8 cellular contexts compared by ENCODE assay signal in genomic region chr13:76884571-76885202, GRCh38. TPM values are rescaled to one million over a fixed set of nuclear protein-coding genes. Genes with fewer than 3 reads are reported as not detected.
DNase-seq lines count a peak whose midpoint lies in the region; ATAC-seq and TF ChIP-seq lines count a peak whose summit lies in the region.

No MANE protein-coding gene starts in this region.

- H3K27ac ChIP-seq in BLaER1 treated with 17β-estradiol and CSF1 and Interleukin-3, amounts not matched to agents 10 nM and 100 nM, result peak overlapping the region; percentile 89 to 98 (median 96)
- H3K27ac ChIP-seq in MM.1S (ENCODE audit: low read length) (peak overlapping the region; percentile 53; the same call in 1 of the 2 replicates), PC-9 (no peak overlapping the region), mesendoderm (ENCODE audit: low read depth, low read length) (no peak overlapping the region)

- no peak overlapping the region for H3K4ac ChIP-seq in mesendoderm (ENCODE audit: low read depth, low read length)

- H4K8ac ChIP-seq in mesendoderm (ENCODE audit: low read depth, low read length), result no peak overlapping the region

- H2BK15ac ChIP-seq in mesendoderm (replicated peaks; ENCODE audit: low read depth), result no peak overlapping the region

- H3K4me2 ChIP-seq in BLaER1 treated with 17β-estradiol and CSF1 and Interleukin-3, amounts not matched to agents 10 nM and 100 nM, result peak overlapping the region; percentile 79 to 98 (median 92)
- H3K4me2 ChIP-seq in MM.1S (ENCODE audit: low read depth, low read length), result peak overlapping the region; percentile 91
- no peak overlapping the region for H3K4me2 ChIP-seq in PC-9
- H3K4me2 ChIP-seq in mesendoderm (ENCODE audit: low read length), result no peak overlapping the region

- H2AK5ac ChIP-seq in mesendoderm (ENCODE audit: low read length), result no peak overlapping the region

- peaks cover 2% of the 10 kb centered on the region for H3K27me3 Mint-ChIP-seq in dendritic cell treated with granulocyte-macrophage colony-stimulating factor and Interleukin-4, amounts not matched to agents 40 ng/mL and 50 ng/mL, for 4 days
- peaks cover 39 to 45% of the 10 kb centered on the region in 2 donors for H3K27me3 Mint-ChIP-seq in natural killer cell (ENCODE audit: low read depth in 2 of 2)

- H3K79me2 ChIP-seq in MM.1S (ENCODE audit: low read length) (peaks cover 13% of the 10 kb centered on the region; the same call in 1 of the 2 replicates), PC-9 (ENCODE audit: low read depth) (no peaks in the 10 kb centered on the region), mesendoderm (ENCODE audit: control insufficient read depth, insufficient read depth, low read length) (no peaks in the 10 kb centered on the region)

- peaks cover 20 to 54% (median 42%) of the 10 kb centered on the region in 10 experiments for H3K4me1 ChIP-seq in BLaER1 treated with 17β-estradiol and CSF1 and Interleukin-3, amounts not matched to agents 10 nM and 100 nM
- peaks cover 25% of the 10 kb centered on the region for H3K4me1 ChIP-seq in MM.1S (ENCODE audit: low read length)
- no peaks in the 10 kb centered on the region for H3K4me1 ChIP-seq in PC-9 (replicated peaks; ENCODE audit: insufficient read depth)
- H3K4me1 ChIP-seq in mesendoderm (ENCODE audit: control insufficient read depth, low read depth, low read length), result no peaks in the 10 kb centered on the region

- intact Hi-C loops in dendritic cell treated with granulocyte-macrophage colony-stimulating factor and Interleukin-4, amounts not matched to agents 40 ng/mL and 50 ng/mL, for 4 days (cut with micrococcal nuclease), result loop anchor here (2.0 to 5.0 kb wide), 3 partner anchors 62 to 217 kb away; no protein-coding TSS in a partner anchor
- intact Hi-C loops in natural killer cell (cut with micrococcal nuclease) (no loop called here), PC-9 (cut with micrococcal nuclease; ENCODE audit: unreplicated experiment) (no loop called here)

- no peak for DNase-seq in MM.1S
- DNase-seq in natural killer cell, result no peak
- DNase-seq in PC-9, result no peak
- no peak for DNase-seq in activated CD4-positive, alpha-beta T cell treated with anti-CD3 and anti-CD28 coated beads, Interleukin-2, amount 50 U/mL, for 4 hours
- no peak for DNase-seq in mesendoderm

- peaks cover 0 to 23% (median 19%) of the 10 kb centered on the region in 11 experiments; a peak in 13 of 22 replicates for H4K20me1 ChIP-seq in BLaER1 treated with 17β-estradiol and CSF1 and Interleukin-3, amounts not matched to agents 10 nM and 100 nM
- H4K20me1 ChIP-seq in MM.1S (ENCODE audit: insufficient read depth, low read length) (no peaks in the 10 kb centered on the region), PC-9 (ENCODE audit: insufficient read depth) (no peaks in the 10 kb centered on the region)

- no TSS peak for BruUV-seq in PC-9 (replicated peaks; lab: Mats Ljungman, UMichigan)

- H2BK120ac ChIP-seq in mesendoderm (ENCODE audit: low read depth, low read length), result no peak overlapping the region

- H4K5ac ChIP-seq in mesendoderm (ENCODE audit: low read length), result no peak overlapping the region

- H3K18ac ChIP-seq in mesendoderm (ENCODE audit: low read length), result no peak overlapping the region

- TF ChIP-seq CTCF in MM.1S (IDR thresholded peaks at IDR 0.05; ENCODE audit: low read length) (no peak), natural killer cell (IDR thresholded peaks at IDR 0.05) (no peak), PC-9 (conservative IDR thresholded peaks at IDR 0.05) (no peak)

- no peaks in the 10 kb centered on the region for H3K27me3 ChIP-seq in BLaER1 treated with 17β-estradiol and CSF1 and Interleukin-3, amounts not matched to agents 10 nM and 100 nM
- H3K27me3 ChIP-seq in MM.1S (replicated peaks; ENCODE audit: insufficient read depth, low read length) (no peaks in the 10 kb centered on the region), PC-9 (ENCODE audit: insufficient read depth, low read depth) (no peaks in the 10 kb centered on the region), mesendoderm (ENCODE audit: insufficient read depth, low read length, poor library complexity) (peaks cover 9% of the 10 kb centered on the region)

- H2AFZ ChIP-seq in MM.1S (ENCODE audit: low read length) (peak overlapping the region; percentile 91), PC-9 (no peak overlapping the region)

- H3F3A ChIP-seq in MM.1S (ENCODE audit: insufficient read depth, low read length) (peaks cover 23% of the 10 kb centered on the region), PC-9 (ENCODE audit: insufficient read depth, low read depth) (no peaks in the 10 kb centered on the region)

- H3K79me1 ChIP-seq in mesendoderm (ENCODE audit: low read length), result no peaks in the 10 kb centered on the region

- H3K4me1 Mint-ChIP-seq in dendritic cell treated with granulocyte-macrophage colony-stimulating factor and Interleukin-4, amounts not matched to agents 40 ng/mL and 50 ng/mL, for 4 days (ENCODE audit: low read depth), result peaks cover 29% of the 10 kb centered on the region
- peaks cover 13 to 24% of the 10 kb centered on the region in 2 donors for H3K4me1 Mint-ChIP-seq in natural killer cell

- peaks cover 0 to 30% (median 5%) of the 10 kb centered on the region in 11 experiments; a peak in 7 of 22 replicates for H3K9me3 ChIP-seq in BLaER1 treated with 17β-estradiol and CSF1 and Interleukin-3, amounts not matched to agents 10 nM and 100 nM (replicated peaks in 1 of 11)
- no peaks in the 10 kb centered on the region for H3K9me3 ChIP-seq in MM.1S (replicated peaks; ENCODE audit: insufficient read depth, low read length)
- no peaks in the 10 kb centered on the region for H3K9me3 ChIP-seq in PC-9 (ENCODE audit: insufficient read depth, low read depth)

- H3K36me3 Mint-ChIP-seq in dendritic cell treated with granulocyte-macrophage colony-stimulating factor and Interleukin-4, amounts not matched to agents 40 ng/mL and 50 ng/mL, for 4 days (ENCODE audit: low read depth), result peaks cover 30% of the 10 kb centered on the region
- no peaks in the 10 kb centered on the region for H3K36me3 Mint-ChIP-seq in natural killer cell

- H3K9me2 ChIP-seq in MM.1S (replicated peaks; ENCODE audit: insufficient read depth, low read length), result no peaks in the 10 kb centered on the region
- no peaks in the 10 kb centered on the region for H3K9me2 ChIP-seq in PC-9 (ENCODE audit: insufficient read depth)

- H3K9ac ChIP-seq in BLaER1 treated with 17β-estradiol and CSF1 and Interleukin-3, amounts not matched to agents 10 nM and 100 nM, result peak overlapping the region; percentile 89 to 99 (median 94)
- H3K9ac ChIP-seq in MM.1S (ENCODE audit: low read length) (peak overlapping the region; percentile 71; the same call in 1 of the 2 replicates), mesendoderm (ENCODE audit: low read length) (no peak overlapping the region)

- no peak overlapping the region for H3K23ac ChIP-seq in mesendoderm (ENCODE audit: low read length)

- H3K4me3 Mint-ChIP-seq in dendritic cell treated with granulocyte-macrophage colony-stimulating factor and Interleukin-4, amounts not matched to agents 40 ng/mL and 50 ng/mL, for 4 days, result peak overlapping the region; percentile 93
- H3K4me3 Mint-ChIP-seq in natural killer cell, result peak overlapping the region; percentile 85

- no CpG with 5 or more reads among the region's 12 CpGs for WGBS in mesendoderm (ENCODE audit: extremely low coverage, insufficient coverage, low lambda C conversion rate)

- CTCF ChIA-PET in PC-9 (lab: Charles Lee), result no interaction called here

- no peak overlapping the region for H2BK5ac ChIP-seq in mesendoderm (ENCODE audit: low read length)

- H3K4me3 ChIP-seq in BLaER1 treated with 17β-estradiol and CSF1 and Interleukin-3, amounts not matched to agents 10 nM and 100 nM, result peak overlapping the region; percentile 74 to 99 (median 94)
- H3K4me3 ChIP-seq in MM.1S (ENCODE audit: low read length) (peak overlapping the region; percentile 85), PC-9 (no peak overlapping the region), mesendoderm (ENCODE audit: low read length) (no peak overlapping the region)

- H3K36me3 ChIP-seq in BLaER1 treated with 17β-estradiol and CSF1 and Interleukin-3, amounts not matched to agents 10 nM and 100 nM, result peaks cover 0 to 47% (median 35%) of the 10 kb centered on the region in 11 experiments; a peak in 15 of 22 replicates
- H3K36me3 ChIP-seq in MM.1S (replicated peaks; ENCODE audit: insufficient read depth, low read length) (no peaks in the 10 kb centered on the region), PC-9 (ENCODE audit: low read depth) (no peaks in the 10 kb centered on the region), mesendoderm (ENCODE audit: control insufficient read depth, insufficient read depth, low read length) (no peaks in the 10 kb centered on the region)

- peak overlapping the region; percentile 97 for H3K27ac Mint-ChIP-seq in dendritic cell treated with granulocyte-macrophage colony-stimulating factor and Interleukin-4, amounts not matched to agents 40 ng/mL and 50 ng/mL, for 4 days
- peak overlapping the region in 1 of 2 donors; percentile 57 for H3K27ac Mint-ChIP-seq in natural killer cell

- POLR2A ChIA-PET in PC-9 (lab: Charles Lee; ENCODE audit: unreplicated experiment), result no interaction called here

- H3K9me3 Mint-ChIP-seq in dendritic cell treated with granulocyte-macrophage colony-stimulating factor and Interleukin-4, amounts not matched to agents 40 ng/mL and 50 ng/mL, for 4 days, result no peaks in the 10 kb centered on the region
- no peaks in the 10 kb centered on the region for H3K9me3 Mint-ChIP-seq in natural killer cell

- no peak overlapping the region for H3K56ac ChIP-seq in mesendoderm (ENCODE audit: low read length)

- no peak for ATAC-seq in natural killer cell
- ATAC-seq in GM19395 (IDR thresholded peaks at IDR 0.05; ENCODE audit: unreplicated experiment), result no peak

RNA-seq across cellular contexts. Expression of gene KCTD12, which starts 1.5 kb away (rescaled TPM):
- 1 to 10 TPM; 2.4 to 6.0 (median 4.8) TPM for total RNA-seq in natural killer cell
- 0.15 TPM in 1 of 2 replicates, not detected in the other for total RNA-seq in PC-9 (2021)
- 3.4 TPM for polyA plus RNA-seq in mesendoderm (2013, experiment 1 of 2)
- polyA plus RNA-seq in mesendoderm (2013, experiment 2 of 2), result 3.6 TPM

Comparison
In these comparisons a context has a peak if more than half of its experiments do, and no peak if none do; other contexts are left out.
1. H3K27ac ChIP-seq: peak in BLaER1 treated with 17β-estradiol and CSF1 and Interleukin-3, amounts not matched to agents 10 nM and 100 nM (11 of 11) and MM.1S (single experiment); none in PC-9 (single experiment) and mesendoderm (single experiment).
2. H3K4me2 ChIP-seq: peak in BLaER1 treated with 17β-estradiol and CSF1 and Interleukin-3, amounts not matched to agents 10 nM and 100 nM (11 of 11) and MM.1S (single experiment); none in PC-9 (single experiment) and mesendoderm (single experiment).
3. H3K4me3 ChIP-seq: peak in BLaER1 treated with 17β-estradiol and CSF1 and Interleukin-3, amounts not matched to agents 10 nM and 100 nM (10 of 10) and MM.1S (single experiment); none in PC-9 (single experiment) and mesendoderm (single experiment).